ENCODE assay signal across 24 cellular contexts in the genomic region with DNA sequence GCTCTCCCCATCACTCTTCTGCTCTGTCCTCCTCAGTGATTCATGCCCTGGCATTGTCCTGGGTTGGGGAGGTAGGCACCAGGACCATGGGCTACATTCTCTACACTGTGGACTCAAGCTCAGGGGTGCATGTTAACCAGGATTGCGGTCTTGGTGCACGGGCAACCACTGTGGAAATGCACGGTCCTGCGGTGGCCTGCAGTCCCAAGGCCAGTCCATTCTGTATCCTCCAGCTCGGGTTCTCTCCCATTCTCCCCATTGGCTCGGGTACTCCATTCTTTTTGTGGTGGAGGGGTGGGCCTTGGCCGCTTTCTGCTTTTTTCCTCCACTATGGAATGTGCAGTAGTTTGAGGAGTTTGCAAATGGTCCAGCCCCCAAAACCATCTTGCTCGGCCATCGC.
"Had no signal": no experiment of that assay in that cellular context is flagged by ENCODE, and none has a peak within 500 bp of the region (broad histone marks: within the 10 kb centered on the region; RNA-seq: fewer than 3 reads in every experiment).

No MANE protein-coding gene starts in this region.

- DNase-seq: naive thymus-derived CD8-positive, alpha-beta T cell; nephron progenitor cell; nucleus accumbens; pancreas; psoas muscle; right cardiac atrium; right lobe of liver; sigmoid colon; small intestine; stimulated activated CD4-positive, alpha-beta T cell treated with anti-CD3 and anti-CD28 coated beads, Interleukin-15, amount 100 ng/mL, for 24 hours; stimulated activated CD4-positive, alpha-beta T cell treated with anti-CD3 and anti-CD28 coated beads, Interleukin-2, amount 100 ng/mL, for 24 hours; stimulated activated CD4-positive, alpha-beta T cell treated with anti-CD3 and anti-CD28 coated beads, Interleukin-2, amount 100 ng/mL, for 48 hours; stimulated activated CD4-positive, alpha-beta T cell treated with anti-CD3 and anti-CD28 coated beads, Interleukin-4, amount 100 ng/mL, for 24 hours; stimulated activated naive B cell treated with anti-CD40 and anti-IgM and Interleukin-4, amounts not matched to agents 10 μg/mL and 1 μg/mL and 100 μg/mL, for 72 hours; stimulated activated naive CD4-positive, alpha-beta T cell treated with Interleukin-2 at 50 U/mL for 16 hours; stomach; thyroid gland; trophoblast cell; upper lobe of left lung had no signal

- H3K27me3 Mint-ChIP-seq: natural killer cell treated with Interleukin-12 subunit alpha and Interleukin-12 subunit beta and Interleukin-15 and Interleukin-18, amount 100 ng/mL, for 72 hours; stimulated activated naive B cell treated with anti-CD40 and anti-IgM and Interleukin-4, amounts not matched to agents 10 μg/mL and 1 μg/mL and 100 μg/mL, for 72 hours; stimulated activated naive CD8-positive, alpha-beta T cell treated with anti-CD3 and anti-CD28 coated beads, Interleukin-15, Interleukin-2, amounts not matched to agents 100 ng/mL and 50 ng/mL, for 24 hours had no signal

- H3K9me3 Mint-ChIP-seq: nephron progenitor cell, neural crest cell had no signal

- H3K27ac Mint-ChIP-seq: naive thymus-derived CD8-positive, alpha-beta T cell; natural killer cell treated with Interleukin-12 subunit alpha and Interleukin-12 subunit beta and Interleukin-15 and Interleukin-18, amount 100 ng/mL, for 72 hours; nephron progenitor cell; progenitor cell of endocrine pancreas; stimulated activated effector memory CD8-positive, alpha-beta T cell treated with anti-CD3 and anti-CD28 coated beads, Interleukin-12 subunit alpha, Interleukin-12 subunit beta, amount 100 ng/mL, for 72 hours; stimulated activated naive B cell treated with anti-CD40 and anti-IgM and Interleukin-4, amounts not matched to agents 10 μg/mL and 1 μg/mL and 100 μg/mL, for 72 hours; stimulated activated naive CD8-positive, alpha-beta T cell treated with anti-CD3 and anti-CD28 coated beads, Interleukin-15, Interleukin-2, amounts not matched to agents 100 ng/mL and 50 ng/mL, for 24 hours had no signal

- H3K4me1 Mint-ChIP-seq: naive thymus-derived CD8-positive, alpha-beta T cell; stimulated activated effector memory CD8-positive, alpha-beta T cell treated with anti-CD3 and anti-CD28 coated beads, Interleukin-12 subunit alpha, Interleukin-12 subunit beta, amount 100 ng/mL, for 72 hours; stimulated activated naive B cell treated with anti-CD40 and anti-IgM and Interleukin-4, amounts not matched to agents 10 μg/mL and 1 μg/mL and 100 μg/mL, for 72 hours had no signal

- H3K4me3 Mint-ChIP-seq: naive thymus-derived CD8-positive, alpha-beta T cell; natural killer cell treated with Interleukin-12 subunit alpha and Interleukin-12 subunit beta and Interleukin-15 and Interleukin-18, amount 100 ng/mL, for 72 hours; nephron progenitor cell; neural crest cell; stimulated activated effector memory CD8-positive, alpha-beta T cell treated with anti-CD3 and anti-CD28 coated beads, Interleukin-12 subunit alpha, Interleukin-12 subunit beta, amount 100 ng/mL, for 72 hours; stimulated activated naive B cell treated with anti-CD40 and anti-IgM and Interleukin-4, amounts not matched to agents 10 μg/mL and 1 μg/mL and 100 μg/mL, for 72 hours; stimulated activated naive CD8-positive, alpha-beta T cell treated with anti-CD3 and anti-CD28 coated beads, Interleukin-15, Interleukin-2, amounts not matched to agents 100 ng/mL and 50 ng/mL, for 24 hours had no signal

- H3K36me3 Mint-ChIP-seq: naive thymus-derived CD8-positive, alpha-beta T cell; natural killer cell treated with Interleukin-12 subunit alpha and Interleukin-12 subunit beta and Interleukin-15 and Interleukin-18, amount 100 ng/mL, for 72 hours; stimulated activated effector memory CD8-positive, alpha-beta T cell treated with anti-CD3 and anti-CD28 coated beads, Interleukin-12 subunit alpha, Interleukin-12 subunit beta, amount 100 ng/mL, for 72 hours; stimulated activated naive B cell treated with anti-CD40 and anti-IgM and Interleukin-4, amounts not matched to agents 10 μg/mL and 1 μg/mL and 100 μg/mL, for 72 hours had no signal
